Comparison of ENCODE assay signal across 22 cellular contexts in genomic region chr22:47810505-47811500, GRCh38.
DNase-seq lines count a peak whose midpoint lies in the region; ATAC-seq lines count a peak whose summit lies in the region.
"Had no signal": no experiment of that assay in that cellular context is flagged by ENCODE, and none has a peak within 500 bp of the region (broad histone marks: within the 10 kb centered on the region; RNA-seq: fewer than 3 reads in every experiment).

No MANE protein-coding gene starts in this region.

- peaks cover 5% of the 10 kb centered on the region for H3K9me3 Mint-ChIP-seq in activated T-helper 1 cell treated with anti-CD3 and anti-CD28 coated beads, Interleukin-12 subunit alpha, Interleukin-12 subunit beta, Interleukin-2, Interleukin-4 antibody, amounts not matched to agents 30 ng/mL and 10 ng/mL and 1 ng/mL, durations not matched to agents 14 hours and 24 hours and 36 hours

- no peak overlapping the region for H3K27ac Mint-ChIP-seq in activated T-helper 1 cell treated with anti-CD3 and anti-CD28 coated beads, Interleukin-12 subunit alpha, Interleukin-12 subunit beta, Interleukin-2, Interleukin-4 antibody, amounts not matched to agents 30 ng/mL and 10 ng/mL and 1 ng/mL, durations not matched to agents 14 hours and 24 hours and 36 hours

- ATAC-seq in GM21723 (IDR thresholded peaks at IDR 0.05; ENCODE audit: unreplicated experiment), result no peak
- no peak for ATAC-seq in GM21737 (IDR thresholded peaks at IDR 0.05; ENCODE audit: unreplicated experiment)

- intact Hi-C loops in activated T-helper 1 cell treated with anti-CD3 and anti-CD28 coated beads, Interleukin-12 subunit alpha, Interleukin-12 subunit beta, Interleukin-2, Interleukin-4 antibody, amounts not matched to agents 30 ng/mL and 10 ng/mL and 1 ng/mL, durations not matched to agents 14 hours and 24 hours and 36 hours (cut with micrococcal nuclease), result no loop called here

- H3K4me3 Mint-ChIP-seq in activated T-helper 1 cell treated with anti-CD3 and anti-CD28 coated beads, Interleukin-12 subunit alpha, Interleukin-12 subunit beta, Interleukin-2, Interleukin-4 antibody, amounts not matched to agents 30 ng/mL and 10 ng/mL and 1 ng/mL, durations not matched to agents 14 hours and 24 hours and 36 hours, result no peak overlapping the region
- H3K4me3 Mint-ChIP-seq: CD14-positive monocyte; CD8-positive, alpha-beta memory T cell had no signal

- DNase-seq in activated CD8-positive, alpha-beta memory T cell treated with anti-CD3 and anti-CD28 coated beads for 24 hours, result peak; percentile 24
- DNase-seq in activated CD8-positive, alpha-beta memory T cell treated with anti-CD3 and anti-CD28 coated beads, Interleukin-2, amount 50 U/mL, for 4 hours, result no peak
- peak; percentile 13 for DNase-seq in activated CD8-positive, alpha-beta memory T cell treated with anti-CD3 and anti-CD28 coated beads, Interleukin-2, amount 50 U/mL, for 48 hours
- DNase-seq in islet precursor cell (peak; percentile 37), retina (peak; percentile 62)
- no peak for DNase-seq in activated T-helper 1 cell treated with anti-CD3 and anti-CD28 coated beads, Interleukin-12 subunit alpha, Interleukin-12 subunit beta, Interleukin-2, Interleukin-4 antibody, amounts not matched to agents 30 ng/mL and 10 ng/mL and 1 ng/mL, durations not matched to agents 14 hours and 24 hours and 36 hours (ENCODE audit: low spot score)
- DNase-seq: BE2C; CD8-positive, alpha-beta memory T cell; DMS 273 treated with DMSO at 0.1 percent for 48 hours; DMS79; GF-D8; KBM-7; NCI-H1105 treated with DMSO at 0.1 percent for 48 hours; NCI-H146; NCI-H2029; NCI-H446; NCI-H69; Right ventricle myocardium superior; RPMI8226 had no signal

- H3K27me3 Mint-ChIP-seq in activated T-helper 1 cell treated with anti-CD3 and anti-CD28 coated beads, Interleukin-12 subunit alpha, Interleukin-12 subunit beta, Interleukin-2, Interleukin-4 antibody, amounts not matched to agents 30 ng/mL and 10 ng/mL and 1 ng/mL, durations not matched to agents 14 hours and 24 hours and 36 hours (ENCODE audit: insufficient read depth), result no peaks in the 10 kb centered on the region

- no peaks in the 10 kb centered on the region for H3K36me3 Mint-ChIP-seq in activated T-helper 1 cell treated with anti-CD3 and anti-CD28 coated beads, Interleukin-12 subunit alpha, Interleukin-12 subunit beta, Interleukin-2, Interleukin-4 antibody, amounts not matched to agents 30 ng/mL and 10 ng/mL and 1 ng/mL, durations not matched to agents 14 hours and 24 hours and 36 hours (ENCODE audit: low read depth)
- H3K36me3 Mint-ChIP-seq: CD14-positive monocyte; CD8-positive, alpha-beta memory T cell had no signal

- no peaks in the 10 kb centered on the region for H3K4me1 Mint-ChIP-seq in activated T-helper 1 cell treated with anti-CD3 and anti-CD28 coated beads, Interleukin-12 subunit alpha, Interleukin-12 subunit beta, Interleukin-2, Interleukin-4 antibody, amounts not matched to agents 30 ng/mL and 10 ng/mL and 1 ng/mL, durations not matched to agents 14 hours and 24 hours and 36 hours (ENCODE audit: low read depth)
- H3K4me1 Mint-ChIP-seq: CD14-positive monocyte; CD8-positive, alpha-beta memory T cell had no signal

Comparison
In these comparisons a context has a peak if more than half of its experiments do, and no peak if none do; other contexts are left out.
1. DNase-seq: peak in activated CD8-positive, alpha-beta memory T cell treated with anti-CD3 and anti-CD28 coated beads for 24 hours (single experiment), activated CD8-positive, alpha-beta memory T cell treated with anti-CD3 and anti-CD28 coated beads, Interleukin-2, amount 50 U/mL, for 48 hours (single experiment), islet precursor cell (single experiment) and retina (single experiment); none in activated CD8-positive, alpha-beta memory T cell treated with anti-CD3 and anti-CD28 coated beads, Interleukin-2, amount 50 U/mL, for 4 hours (single experiment) and activated T-helper 1 cell treated with anti-CD3 and anti-CD28 coated beads, Interleukin-12 subunit alpha, Interleukin-12 subunit beta, Interleukin-2, Interleukin-4 antibody, amounts not matched to agents 30 ng/mL and 10 ng/mL and 1 ng/mL, durations not matched to agents 14 hours and 24 hours and 36 hours (single experiment).